ENCODE assay signal across 22 cellular contexts in genomic region chr3:101249512-101249911, GRCh38.
DNase-seq lines count a peak whose midpoint lies in the region; ATAC-seq, FAIRE-seq and TF ChIP-seq lines count a peak whose summit lies in the region.
"Had no signal": no experiment of that assay in that cellular context is flagged by ENCODE, and none has a peak within 500 bp of the region (broad histone marks: within the 10 kb centered on the region; RNA-seq: fewer than 3 reads in every experiment).

No MANE protein-coding gene starts in this region.

- no peaks in the 10 kb centered on the region for H3K9me3 ChIP-seq in adipocyte (ENCODE audit: control insufficient read depth, low read length)
- H3K9me3 ChIP-seq: Peyer's patch, SJCRH30 had no signal

- DNase-seq in AG10803 (ENCODE audit: low read depth) (peak; percentile 4), GM12891 (ENCODE audit: insufficient read length, low spot score) (no peak), adipocyte (ENCODE audit: low read depth) (peak; percentile 17), nephron progenitor cell (no peak), DMS53 treated with DMSO at 0.1 percent for 48 hours (lab: John Stamatoyannopoulos, UW; ENCODE audit: unreplicated experiment) (no peak)
- DNase-seq: DMS53; EL; H9; HFFc6; NCI-H1105 treated with DMSO at 0.1 percent for 48 hours; NCI-H2081; NCI-H2171; NCI-H345; NCI-H524; NCI-H774; NK-92 treated with Interleukin-12 subunit alpha and Interleukin-12 subunit beta, amount 100 ng/mL, for 24 hours; Peyer's patch; SJCRH30; T-cell had no signal

- no peaks in the 10 kb centered on the region for H3K36me3 Mint-ChIP-seq in nephron progenitor cell (ENCODE audit: low read depth)

- no peak for ATAC-seq in GM18505 (IDR thresholded peaks at IDR 0.05; ENCODE audit: unreplicated experiment)
- no peak for ATAC-seq in GM21717 (IDR thresholded peaks at IDR 0.05; ENCODE audit: unreplicated experiment)
- ATAC-seq: T-cell had no signal

- H3K27ac Mint-ChIP-seq in nephron progenitor cell = peak overlapping the region; percentile 93
- H3K27ac Mint-ChIP-seq: H9, HFFc6, IgD-negative memory B cell, T-cell had no signal

- TF ChIP-seq CTCF in AG10803 (conservative IDR thresholded peaks at IDR 0.05; ENCODE audit: low read length) (no peak), nephron progenitor cell (IDR thresholded peaks at IDR 0.05) (no peak)

- H3K36me3 ChIP-seq in adipocyte (ENCODE audit: control insufficient read depth, insufficient read depth, low read length, severe bottlenecking) = no peaks in the 10 kb centered on the region
- H3K36me3 ChIP-seq: Peyer's patch, SJCRH30 had no signal

- no peaks in the 10 kb centered on the region for H3K27me3 ChIP-seq in adipocyte (replicated peaks; ENCODE audit: control insufficient read depth, insufficient read depth, low read length)
- H3K27me3 ChIP-seq: Peyer's patch, SJCRH30 had no signal

- no peaks in the 10 kb centered on the region for H3K27me3 Mint-ChIP-seq in nephron progenitor cell (ENCODE audit: low read depth, poor library complexity)
- H3K27me3 Mint-ChIP-seq: IgD-negative memory B cell, T-cell had no signal

- H3K4me3 Mint-ChIP-seq in nephron progenitor cell = no peak overlapping the region
- H3K4me3 Mint-ChIP-seq: H9, HFFc6, T-cell had no signal

- TF ChIP-seq POLR2A in GM12891 (IDR thresholded peaks at IDR 0.05; ENCODE audit: low read depth, low read length) (no peak), GM18505 (IDR thresholded peaks at IDR 0.05; ENCODE audit: borderline replicate concordance, extremely low read depth, insufficient read depth, insufficient read length) (no peak)

- peaks cover 27% of the 10 kb centered on the region for H3K4me1 Mint-ChIP-seq in nephron progenitor cell
- H3K4me1 Mint-ChIP-seq: T-cell had no signal

- H3K4me1 ChIP-seq in adipocyte (ENCODE audit: control insufficient read depth, insufficient read depth, low read length) = peaks cover 11% of the 10 kb centered on the region
- H3K4me1 ChIP-seq: Peyer's patch, SJCRH30 had no signal

- no peaks in the 10 kb centered on the region for H3K9me3 Mint-ChIP-seq in nephron progenitor cell
- H3K9me3 Mint-ChIP-seq: H9, HFFc6, IgD-negative memory B cell, T-cell had no signal

- FAIRE-seq in GM12891 (lab: Jason Lieb, UNC) = no peak

- no peak overlapping the region for H3K9ac ChIP-seq in adipocyte (ENCODE audit: low read length)

- H3K4me3 ChIP-seq in AG10803 (ENCODE audit: low read length) (no peak overlapping the region), adipocyte (ENCODE audit: low read length) (no peak overlapping the region)
- H3K4me3 ChIP-seq: Peyer's patch, SJCRH30 had no signal

TF ChIP-seq in GM12891, 5 proteins besides CTCF, POLR2A, EP300 and RAD21:
- no peak for TF ChIP-seq TAF1 (IDR thresholded peaks at IDR 0.05; ENCODE audit: low read depth, low read length)
- peak; percentile 70 for TF ChIP-seq SPI1 (IDR thresholded peaks at IDR 0.05; ENCODE audit: low read depth, low read length)
- no peak for TF ChIP-seq POLR2AphosphoS5 (IDR thresholded peaks at IDR 0.05; ENCODE audit: low read depth, low read length)
- TF ChIP-seq POU2F2 (IDR thresholded peaks at IDR 0.05; ENCODE audit: low read depth, low read length) = no peak
- no peak for TF ChIP-seq PAX5 (IDR thresholded peaks at IDR 0.05; ENCODE audit: insufficient read depth, low read length, severe bottlenecking)

Comparison
In these comparisons a context has a peak if more than half of its experiments do, and no peak if none do; other contexts are left out.
1. DNase-seq: peak in AG10803 (single experiment) and adipocyte (single experiment); none in GM12891 (single experiment), nephron progenitor cell (single experiment) and DMS53 treated with DMSO at 0.1 percent for 48 hours (single experiment).